ENCODE assay signal across 8 cellular contexts in genomic region chr2:85132834-85133637, GRCh38. TPM values are rescaled to one million over a fixed set of nuclear protein-coding genes. Genes with fewer than 3 reads are reported as not detected.
DNase-seq lines count a peak whose midpoint lies in the region; ATAC-seq, FAIRE-seq and TF ChIP-seq lines count a peak whose summit lies in the region.
"Had no signal": no experiment of that assay in that cellular context is flagged by ENCODE, and none has a peak within 500 bp of the region (broad histone marks: within the 10 kb centered on the region; RNA-seq: fewer than 3 reads in every experiment).

TSS of gene TCF7L1 (plus strand) at chr2:85133392. CDS start at chr2:85133685, 293 bp downstream.

- H4K20me1 ChIP-seq in keratinocyte (ENCODE audit: control insufficient read depth, extremely low read depth, insufficient read depth, low read length) (no peaks in the 10 kb centered on the region), smooth muscle cell (ENCODE audit: low read depth) (peaks cover 37% of the 10 kb centered on the region)

- H3K4me2 ChIP-seq in keratinocyte (ENCODE audit: control insufficient read depth, extremely low read depth, insufficient read depth, low read depth, low read length) (peak within 1 kb of the TSS; percentile 85), smooth muscle cell (peak within 1 kb of the TSS; percentile 99)

- H3K4me3 ChIP-seq in GM06990 (replicated peaks; ENCODE audit: low read depth, low read length) (peak within 1 kb of the TSS; percentile 58), keratinocyte (ENCODE audit: control insufficient read depth in 2 of 3, extremely low read depth in 1 of 3, insufficient read depth in 2 of 3, low read depth in 1 of 3, low read length in 3 of 3) (peak within 1 kb of the TSS; percentile 61 to 79 (median 72)), smooth muscle cell (peak within 1 kb of the TSS; percentile 91)

- H3K9me3 ChIP-seq in keratinocyte (ENCODE audit: control insufficient read depth, low read depth, low read length) (no peaks in the 10 kb centered on the region), smooth muscle cell (replicated peaks; ENCODE audit: low read depth) (no peaks in the 10 kb centered on the region)
- H3K9me3 ChIP-seq: neutrophil had no signal

- peak; percentile 54 for TF ChIP-seq CTCF in GM06990 (IDR thresholded peaks at IDR 0.05; ENCODE audit: insufficient read depth, low read length, poor library complexity, severe bottlenecking)
- peak; percentile 99 for TF ChIP-seq CTCF in chondrocyte (IDR thresholded peaks at IDR 0.05)
- TF ChIP-seq CTCF in keratinocyte (optimal IDR thresholded peaks at IDR 0.05 in 1 of 3, IDR thresholded peaks at IDR 0.05 in 1 of 3, conservative IDR thresholded peaks at IDR 0.05 in 1 of 3; ENCODE audit: extremely low read depth in 1 of 3, insufficient read depth in 2 of 3, low read length in 3 of 3): peak; percentile 53 to 81 (median 78)
- TF ChIP-seq CTCF in smooth muscle cell (IDR thresholded peaks at IDR 0.05; ENCODE audit: borderline replicate concordance, insufficient read depth, poor library complexity, severe bottlenecking): peak; percentile 89

- H3K79me2 ChIP-seq in keratinocyte (ENCODE audit: control insufficient read depth, insufficient read depth, low read length): peaks cover 2% of the 10 kb centered on the region
- peaks cover 37% of the 10 kb centered on the region for H3K79me2 ChIP-seq in smooth muscle cell (ENCODE audit: low read depth)

- POLR2A ChIA-PET in T-cell (lab: Charles Lee): no interaction called here

- peak within 1 kb of the TSS; percentile 86 for H2AFZ ChIP-seq in keratinocyte (ENCODE audit: control insufficient read depth, low read length)
- peak within 1 kb of the TSS; percentile 96 for H2AFZ ChIP-seq in smooth muscle cell (ENCODE audit: low read depth)

- ATAC-seq in T-cell (replicated peaks in 1 of 4): peak; percentile 46 to 64 (median 54)

- dilution Hi-C loops in keratinocyte (cut with MboI; ENCODE audit: extremely low pct_ligation_motif_present, low sequenced_read_pairs): no loop called here

- DNase-seq in GM06990 (ENCODE audit: extremely low read depth, insufficient read length): peak; percentile 26
- DNase-seq in HuH-7.5 (ENCODE audit: low spot score): peak; percentile 94
- DNase-seq in T-cell: peak in 14 of 34 experiments; percentile 2 to 29 (median 10)
- DNase-seq in chondrocyte (ENCODE audit: low spot score): peak; percentile 96
- DNase-seq in keratinocyte (ENCODE audit: low read depth, low spot score): peak; percentile 38
- peak; percentile 93 for DNase-seq in smooth muscle cell (lab: John Stamatoyannopoulos, UW; ENCODE audit: unreplicated experiment)
- DNase-seq in pons (ENCODE audit: low spot score): no peak

- H3K4me3 Mint-ChIP-seq in T-cell (peak within 1 kb of the TSS; percentile 65 to 78 (median 67)), chondrocyte (ENCODE audit: unreplicated experiment) (peak within 1 kb of the TSS; percentile 88)

- H3K9me3 Mint-ChIP-seq in T-cell (no peaks in the 10 kb centered on the region), chondrocyte (ENCODE audit: low read depth) (no peaks in the 10 kb centered on the region)

- no peaks in the 10 kb centered on the region for H3K9me1 ChIP-seq in keratinocyte (ENCODE audit: control insufficient read depth, extremely low read depth, insufficient read depth, low read length)

- H3K27me3 Mint-ChIP-seq in T-cell: peaks cover 49% of the 10 kb centered on the region in 2 donors
- no peaks in the 10 kb centered on the region for H3K27me3 Mint-ChIP-seq in chondrocyte (ENCODE audit: low read depth)

- H3K36me3 Mint-ChIP-seq in T-cell: no peaks in the 10 kb centered on the region
- no peaks in the 10 kb centered on the region for H3K36me3 Mint-ChIP-seq in chondrocyte (ENCODE audit: low read depth)

- H3K27me3 ChIP-seq in GM06990 (replicated peaks; ENCODE audit: control insufficient read depth, insufficient read depth, low read length): peaks cover 2% of the 10 kb centered on the region; the same call in 1 of the 2 replicates
- H3K27me3 ChIP-seq in keratinocyte (ENCODE audit: control insufficient read depth, extremely low read depth, insufficient read depth, low read length): peaks cover 13% of the 10 kb centered on the region
- H3K27me3 ChIP-seq in smooth muscle cell (ENCODE audit: low read depth): no peaks in the 10 kb centered on the region

- H3K4me1 Mint-ChIP-seq in T-cell: peaks cover 0 to 13% (median 11%) of the 10 kb centered on the region in 3 donors
- H3K4me1 Mint-ChIP-seq in chondrocyte (ENCODE audit: low read depth): peaks cover 43% of the 10 kb centered on the region

- no peak for FAIRE-seq in keratinocyte (lab: Jason Lieb, UNC)

- CTCF ChIA-PET in T-cell (lab: Charles Lee): no interaction called here

- H3K36me3 ChIP-seq in GM06990 (ENCODE audit: control insufficient read depth, insufficient read depth, low read length) (no peaks in the 10 kb centered on the region), keratinocyte (ENCODE audit: control insufficient read depth in 2 of 2, extremely low read depth in 1 of 2, insufficient read depth in 2 of 2, low read length in 2 of 2) (no peaks in the 10 kb centered on the region), smooth muscle cell (ENCODE audit: low read depth) (no peaks in the 10 kb centered on the region)
- H3K36me3 ChIP-seq: neutrophil had no signal

- H3K27ac Mint-ChIP-seq in T-cell (no peak within 1 kb of the TSS), chondrocyte (ENCODE audit: unreplicated experiment) (peak within 1 kb of the TSS; percentile 91)

- under 1% methylated on average over 37 of the region's 91 CpGs for WGBS in smooth muscle cell (ENCODE audit: low lambda C conversion rate)

- H3K27ac ChIP-seq in keratinocyte (ENCODE audit: control insufficient read depth, insufficient read depth, low read length) (no peak within 1 kb of the TSS), smooth muscle cell (ENCODE audit: low read depth) (no peak within 1 kb of the TSS)
- H3K27ac ChIP-seq: neutrophil had no signal

- H3K4me1 ChIP-seq in keratinocyte (ENCODE audit: control insufficient read depth, extremely low read depth, insufficient read depth, low read length): peaks cover 8% of the 10 kb centered on the region
- H3K4me1 ChIP-seq in smooth muscle cell (ENCODE audit: low read depth): peaks cover 14% of the 10 kb centered on the region

- H3K9ac ChIP-seq in keratinocyte (ENCODE audit: control insufficient read depth, extremely low read depth, insufficient read depth, low read length): peak within 1 kb of the TSS; percentile 75
- H3K9ac ChIP-seq in smooth muscle cell (ENCODE audit: low read depth): peak within 1 kb of the TSS; percentile 68

- no peaks in the 10 kb centered on the region for H3F3A ChIP-seq in smooth muscle cell (ENCODE audit: low read depth)

RNA-seq across cellular contexts. Expression of gene TCF7L1, which starts in this region (rescaled TPM):
- total RNA-seq in T-cell (under 1 TPM in 3 of 5 donors, not detected in 2; 0.07 to 0.16 (median 0.15) TPM), chondrocyte (18.9 to 35.0 TPM (median 34.1 TPM) in 3 replicates), smooth muscle cell (2.9 and 4.5 TPM in 2 replicates)
- polyA plus RNA-seq in keratinocyte (0.82 to 2.6 TPM (median 1.0 TPM) in 3 replicates), smooth muscle cell (15.2 and 18.2 TPM in 2 replicates)
- 0.69 TPM for polyA plus RNA-seq in keratinocyte (2011; ENCODE audit: low read depth)
- 1.6 and 3.0 TPM in 2 replicates for polyA plus RNA-seq in keratinocyte (2011; cell fraction: cytosol; rRNA removed)
- 6.5 and 9.1 TPM in 2 replicates for polyA plus RNA-seq in keratinocyte (2011; cell fraction: nucleus; rRNA removed)
- 2.8 and 9.5 TPM in 2 replicates for polyA plus RNA-seq in keratinocyte (2012; ENCODE audit: low replicate concordance)
- polyA minus RNA-seq in keratinocyte: 1.9 to 14.1 TPM (median 5.3 TPM) in 3 replicates
- polyA minus RNA-seq in keratinocyte (2011; cell fraction: cytosol; rRNA and poly(A)+ RNA removed): 1.7 TPM
- polyA minus RNA-seq in keratinocyte (2011; cell fraction: nucleus; rRNA and poly(A)+ RNA removed): 2.4 and 5.3 TPM in 2 replicates

Comparison
In these comparisons a context has a peak if more than half of its experiments do, and no peak if none do; other contexts are left out.
1. Peak in ATAC-seq in T-cell; RNA of the gene not detected or under 1 TPM.